ENCODE assay signal across 1 cellular context in the genomic region with DNA sequence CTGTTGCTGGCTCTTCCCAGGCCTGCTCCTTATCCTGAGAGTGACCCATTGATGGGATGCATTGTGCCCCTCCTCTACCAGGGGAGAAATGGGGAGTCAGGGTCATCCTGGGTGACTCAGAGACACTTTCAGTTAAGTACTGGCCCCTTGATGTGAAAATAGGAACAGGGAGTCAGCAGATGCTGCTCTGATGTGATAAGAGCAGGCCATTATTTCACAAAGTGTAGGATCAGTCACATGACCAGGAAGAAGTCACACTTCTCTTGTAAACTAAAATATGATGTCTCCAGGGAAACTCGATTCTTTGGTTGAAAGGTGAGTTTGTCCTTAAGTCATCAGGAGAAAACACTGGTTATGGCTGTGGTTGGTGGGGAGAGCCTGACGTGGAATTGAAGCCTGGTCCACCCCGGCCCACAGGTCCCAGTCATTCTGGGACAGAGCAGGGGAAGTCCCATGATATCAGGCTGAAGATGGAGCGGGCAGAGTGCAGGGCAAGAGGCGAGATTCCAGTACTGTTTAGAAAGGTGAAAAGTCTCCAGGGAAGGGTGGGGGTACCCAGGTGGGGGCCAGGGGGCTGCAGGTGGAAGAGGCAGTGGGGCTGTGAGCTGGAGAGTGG.
TF ChIP-seq lines count a peak whose summit lies in the region.

No MANE protein-coding gene starts in this region.

TF ChIP-seq in K562, 482 proteins besides CTCF, POLR2A, EP300 and RAD21 (continued from another document and continues in another):
- TF ChIP-seq, protein P1, sequence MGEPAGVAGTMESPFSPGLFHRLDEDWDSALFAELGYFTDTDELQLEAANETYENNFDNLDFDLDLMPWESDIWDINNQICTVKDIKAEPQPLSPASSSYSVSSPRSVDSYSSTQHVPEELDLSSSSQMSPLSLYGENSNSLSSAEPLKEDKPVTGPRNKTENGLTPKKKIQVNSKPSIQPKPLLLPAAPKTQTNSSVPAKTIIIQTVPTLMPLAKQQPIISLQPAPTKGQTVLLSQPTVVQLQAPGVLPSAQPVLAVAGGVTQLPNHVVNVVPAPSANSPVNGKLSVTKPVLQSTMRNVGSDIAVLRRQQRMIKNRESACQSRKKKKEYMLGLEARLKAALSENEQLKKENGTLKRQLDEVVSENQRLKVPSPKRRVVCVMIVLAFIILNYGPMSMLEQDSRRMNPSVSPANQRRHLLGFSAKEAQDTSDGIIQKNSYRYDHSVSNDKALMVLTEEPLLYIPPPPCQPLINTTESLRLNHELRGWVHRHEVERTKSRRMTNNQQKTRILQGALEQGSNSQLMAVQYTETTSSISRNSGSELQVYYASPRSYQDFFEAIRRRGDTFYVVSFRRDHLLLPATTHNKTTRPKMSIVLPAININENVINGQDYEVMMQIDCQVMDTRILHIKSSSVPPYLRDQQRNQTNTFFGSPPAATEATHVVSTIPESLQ (CRISPR knock-in tag; IDR thresholded peaks at IDR 0.05): no peak
- TF ChIP-seq, protein P2, sequence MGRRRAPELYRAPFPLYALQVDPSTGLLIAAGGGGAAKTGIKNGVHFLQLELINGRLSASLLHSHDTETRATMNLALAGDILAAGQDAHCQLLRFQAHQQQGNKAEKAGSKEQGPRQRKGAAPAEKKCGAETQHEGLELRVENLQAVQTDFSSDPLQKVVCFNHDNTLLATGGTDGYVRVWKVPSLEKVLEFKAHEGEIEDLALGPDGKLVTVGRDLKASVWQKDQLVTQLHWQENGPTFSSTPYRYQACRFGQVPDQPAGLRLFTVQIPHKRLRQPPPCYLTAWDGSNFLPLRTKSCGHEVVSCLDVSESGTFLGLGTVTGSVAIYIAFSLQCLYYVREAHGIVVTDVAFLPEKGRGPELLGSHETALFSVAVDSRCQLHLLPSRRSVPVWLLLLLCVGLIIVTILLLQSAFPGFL (CRISPR knock-in tag; IDR thresholded peaks at IDR 0.05): no peak
- no peak for TF ChIP-seq MTA2 (IDR thresholded peaks at IDR 0.05; ENCODE audit: low read depth)
- no peak for TF ChIP-seq ZNF347 (CRISPR knock-in tag; IDR thresholded peaks at IDR 0.05; ENCODE audit: low read depth)
- TF ChIP-seq HNRNPH1 (optimal IDR thresholded peaks at IDR 0.05; ENCODE audit: low read depth, low read length): no peak
- no peak for TF ChIP-seq KLF6 (CRISPR knock-in tag; IDR thresholded peaks at IDR 0.05; ENCODE audit: borderline replicate concordance)
- no peak for TF ChIP-seq BRCA1 (IDR thresholded peaks at IDR 0.05)
- no peak for TF ChIP-seq BRCA1 (CRISPR knock-in tag; IDR thresholded peaks at IDR 0.05)
- no peak for TF ChIP-seq ARHGAP35 (IDR thresholded peaks at IDR 0.05; ENCODE audit: partially characterized antibody)
- no peak for TF ChIP-seq NFE2 (IDR thresholded peaks at IDR 0.05; ENCODE audit: low read depth)
- TF ChIP-seq KAT7 (CRISPR knock-in tag; IDR thresholded peaks at IDR 0.05; ENCODE audit: borderline replicate concordance): no peak
- TF ChIP-seq FOXP1 (CRISPR knock-in tag; IDR thresholded peaks at IDR 0.05): no peak
- no peak for TF ChIP-seq ETV5 (CRISPR knock-in tag; IDR thresholded peaks at IDR 0.05; ENCODE audit: low read depth)
- TF ChIP-seq MECOM (CRISPR knock-in tag; IDR thresholded peaks at IDR 0.05): no peak
- no peak for TF ChIP-seq SRF (CRISPR knock-in tag; IDR thresholded peaks at IDR 0.05)
- TF ChIP-seq MCM2 (IDR thresholded peaks at IDR 0.05; ENCODE audit: low read depth): no peak
- TF ChIP-seq ZNF551 (CRISPR knock-in tag; IDR thresholded peaks at IDR 0.05): no peak
- TF ChIP-seq GTF2E2 (tag; IDR thresholded peaks at IDR 0.05): no peak
- no peak for TF ChIP-seq CHD2 (IDR thresholded peaks at IDR 0.05; ENCODE audit: low read depth, low read length)
- no peak for TF ChIP-seq NRF1 (conservative IDR thresholded peaks at IDR 0.05 in 1 of 2, IDR thresholded peaks at IDR 0.05 in 1 of 2)
- TF ChIP-seq EP400 (IDR thresholded peaks at IDR 0.05): no peak
- no peak for TF ChIP-seq KLF13 (tag; IDR thresholded peaks at IDR 0.05; ENCODE audit: borderline replicate concordance, low read depth)
- no peak for TF ChIP-seq NFIX (CRISPR knock-in tag; IDR thresholded peaks at IDR 0.05; ENCODE audit: low read depth)
- no peak for TF ChIP-seq ZNF354B (CRISPR knock-in tag; IDR thresholded peaks at IDR 0.05)
- no peak for TF ChIP-seq L3MBTL2 (IDR thresholded peaks at IDR 0.05)
- TF ChIP-seq, protein P3, sequence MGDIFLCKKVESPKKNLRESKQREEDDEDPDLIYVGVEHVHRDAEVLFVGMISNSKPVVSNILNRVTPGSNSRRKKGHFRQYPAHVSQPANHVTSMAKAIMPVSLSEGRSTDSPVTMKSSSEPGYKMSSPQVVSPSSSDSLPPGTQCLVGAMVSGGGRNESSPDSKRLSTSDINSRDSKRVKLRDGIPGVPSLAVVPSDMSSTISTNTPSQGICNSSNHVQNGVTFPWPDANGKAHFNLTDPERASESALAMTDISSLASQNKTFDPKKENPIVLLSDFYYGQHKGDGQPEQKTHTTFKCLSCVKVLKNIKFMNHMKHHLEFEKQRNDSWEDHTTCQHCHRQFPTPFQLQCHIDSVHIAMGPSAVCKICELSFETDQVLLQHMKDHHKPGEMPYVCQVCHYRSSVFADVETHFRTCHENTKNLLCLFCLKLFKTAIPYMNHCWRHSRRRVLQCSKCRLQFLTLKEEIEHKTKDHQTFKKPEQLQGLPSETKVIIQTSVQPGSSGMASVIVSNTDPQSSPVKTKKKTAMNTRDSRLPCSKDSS (IDR thresholded peaks at IDR 0.05; ENCODE audit: low read depth, partially characterized antibody): no peak
- TF ChIP-seq RCOR1 (IDR thresholded peaks at IDR 0.05; ENCODE audit: borderline replicate concordance in 1 of 2, low read depth in 2 of 2, low read length in 2 of 2): peak in 1 of 2 experiments; percentile 23; a peak in 1 of 4 replicates
- TF ChIP-seq PHTF2 (CRISPR knock-in tag; IDR thresholded peaks at IDR 0.05): no peak
- TF ChIP-seq ZNF644 (tag; IDR thresholded peaks at IDR 0.05; ENCODE audit: low read depth): no peak
- TF ChIP-seq JUND (IDR thresholded peaks at IDR 0.05; ENCODE audit: borderline replicate concordance, low read depth, low read length): peak; percentile 44; the same call in 1 of the 2 replicates
- no peak; the same call in 2 of the 3 replicates for TF ChIP-seq JUND (tag; IDR thresholded peaks at IDR 0.05; ENCODE audit: borderline replicate concordance, low read depth, low read length)
- TF ChIP-seq TOE1 (IDR thresholded peaks at IDR 0.05; ENCODE audit: borderline replicate concordance): peak; percentile 80; the same call in 1 of the 2 replicates
- no peak for TF ChIP-seq TOE1 (CRISPR knock-in tag; IDR thresholded peaks at IDR 0.05; ENCODE audit: borderline replicate concordance, low read depth)
- no peak for TF ChIP-seq SETDB1 (IDR thresholded peaks at IDR 0.05; ENCODE audit: low read length)
- TF ChIP-seq, protein P4, sequence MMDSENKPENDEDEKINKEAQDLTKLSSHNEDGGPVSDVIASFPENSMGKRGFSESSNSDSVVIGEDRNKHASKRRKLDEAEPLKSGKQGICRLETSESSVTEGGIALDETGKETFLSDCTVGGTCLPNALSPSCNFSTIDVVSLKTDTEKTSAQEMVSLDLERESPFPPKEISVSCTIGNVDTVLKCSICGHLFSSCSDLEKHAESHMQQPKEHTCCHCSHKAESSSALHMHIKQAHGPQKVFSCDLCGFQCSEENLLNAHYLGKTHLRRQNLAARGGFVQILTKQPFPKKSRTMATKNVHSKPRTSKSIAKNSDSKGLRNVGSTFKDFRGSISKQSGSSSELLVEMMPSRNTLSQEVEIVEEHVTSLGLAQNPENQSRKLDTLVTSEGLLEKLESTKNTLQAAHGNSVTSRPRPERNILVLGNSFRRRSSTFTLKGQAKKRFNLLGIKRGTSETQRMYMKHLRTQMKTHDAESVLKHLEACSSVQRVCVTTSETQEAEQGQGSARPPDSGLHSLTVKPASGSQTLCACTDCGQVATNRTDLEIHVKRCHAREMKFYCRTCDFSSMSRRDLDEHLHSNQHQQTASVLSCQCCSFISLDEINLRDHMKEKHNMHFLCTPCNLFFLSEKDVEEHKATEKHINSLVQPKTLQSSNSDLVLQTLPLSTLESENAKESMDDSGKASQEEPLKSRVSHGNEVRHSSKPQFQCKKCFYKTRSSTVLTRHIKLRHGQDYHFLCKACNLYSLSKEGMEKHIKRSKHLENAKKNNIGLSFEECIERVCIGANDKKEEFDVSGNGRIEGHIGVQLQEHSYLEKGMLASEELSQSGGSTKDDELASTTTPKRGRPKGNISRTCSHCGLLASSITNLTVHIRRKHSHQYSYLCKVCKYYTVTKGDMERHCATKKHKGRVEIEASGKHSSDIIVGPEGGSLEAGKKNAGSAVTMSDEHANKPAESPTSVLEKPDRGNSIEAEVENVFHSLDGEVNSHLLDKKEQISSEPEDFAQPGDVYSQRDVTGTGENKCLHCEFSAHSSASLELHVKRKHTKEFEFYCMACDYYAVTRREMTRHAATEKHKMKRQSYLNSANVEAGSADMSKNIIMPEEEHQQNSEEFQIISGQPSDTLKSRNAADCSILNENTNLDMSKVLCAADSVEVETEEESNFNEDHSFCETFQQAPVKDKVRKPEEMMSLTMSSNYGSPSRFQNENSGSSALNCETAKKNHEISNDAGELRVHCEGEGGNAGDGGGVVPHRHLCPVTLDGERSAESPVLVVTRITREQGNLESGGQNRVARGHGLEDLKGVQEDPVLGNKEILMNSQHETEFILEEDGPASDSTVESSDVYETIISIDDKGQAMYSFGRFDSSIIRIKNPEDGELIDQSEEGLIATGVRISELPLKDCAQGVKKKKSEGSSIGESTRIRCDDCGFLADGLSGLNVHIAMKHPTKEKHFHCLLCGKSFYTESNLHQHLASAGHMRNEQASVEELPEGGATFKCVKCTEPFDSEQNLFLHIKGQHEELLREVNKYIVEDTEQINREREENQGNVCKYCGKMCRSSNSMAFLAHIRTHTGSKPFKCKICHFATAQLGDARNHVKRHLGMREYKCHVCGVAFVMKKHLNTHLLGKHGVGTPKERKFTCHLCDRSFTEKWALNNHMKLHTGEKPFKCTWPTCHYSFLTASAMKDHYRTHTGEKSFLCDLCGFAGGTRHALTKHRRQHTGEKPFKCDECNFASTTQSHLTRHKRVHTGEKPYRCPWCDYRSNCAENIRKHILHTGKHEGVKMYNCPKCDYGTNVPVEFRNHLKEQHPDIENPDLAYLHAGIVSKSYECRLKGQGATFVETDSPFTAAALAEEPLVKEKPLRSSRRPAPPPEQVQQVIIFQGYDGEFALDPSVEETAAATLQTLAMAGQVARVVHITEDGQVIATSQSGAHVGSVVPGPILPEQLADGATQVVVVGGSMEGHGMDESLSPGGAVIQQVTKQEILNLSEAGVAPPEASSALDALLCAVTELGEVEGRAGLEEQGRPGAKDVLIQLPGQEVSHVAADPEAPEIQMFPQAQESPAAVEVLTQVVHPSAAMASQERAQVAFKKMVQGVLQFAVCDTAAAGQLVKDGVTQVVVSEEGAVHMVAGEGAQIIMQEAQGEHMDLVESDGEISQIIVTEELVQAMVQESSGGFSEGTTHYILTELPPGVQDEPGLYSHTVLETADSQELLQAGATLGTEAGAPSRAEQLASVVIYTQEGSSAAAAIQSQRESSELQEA (IDR thresholded peaks at IDR 0.05; ENCODE audit: low read depth): no peak
- TF ChIP-seq, protein P5, sequence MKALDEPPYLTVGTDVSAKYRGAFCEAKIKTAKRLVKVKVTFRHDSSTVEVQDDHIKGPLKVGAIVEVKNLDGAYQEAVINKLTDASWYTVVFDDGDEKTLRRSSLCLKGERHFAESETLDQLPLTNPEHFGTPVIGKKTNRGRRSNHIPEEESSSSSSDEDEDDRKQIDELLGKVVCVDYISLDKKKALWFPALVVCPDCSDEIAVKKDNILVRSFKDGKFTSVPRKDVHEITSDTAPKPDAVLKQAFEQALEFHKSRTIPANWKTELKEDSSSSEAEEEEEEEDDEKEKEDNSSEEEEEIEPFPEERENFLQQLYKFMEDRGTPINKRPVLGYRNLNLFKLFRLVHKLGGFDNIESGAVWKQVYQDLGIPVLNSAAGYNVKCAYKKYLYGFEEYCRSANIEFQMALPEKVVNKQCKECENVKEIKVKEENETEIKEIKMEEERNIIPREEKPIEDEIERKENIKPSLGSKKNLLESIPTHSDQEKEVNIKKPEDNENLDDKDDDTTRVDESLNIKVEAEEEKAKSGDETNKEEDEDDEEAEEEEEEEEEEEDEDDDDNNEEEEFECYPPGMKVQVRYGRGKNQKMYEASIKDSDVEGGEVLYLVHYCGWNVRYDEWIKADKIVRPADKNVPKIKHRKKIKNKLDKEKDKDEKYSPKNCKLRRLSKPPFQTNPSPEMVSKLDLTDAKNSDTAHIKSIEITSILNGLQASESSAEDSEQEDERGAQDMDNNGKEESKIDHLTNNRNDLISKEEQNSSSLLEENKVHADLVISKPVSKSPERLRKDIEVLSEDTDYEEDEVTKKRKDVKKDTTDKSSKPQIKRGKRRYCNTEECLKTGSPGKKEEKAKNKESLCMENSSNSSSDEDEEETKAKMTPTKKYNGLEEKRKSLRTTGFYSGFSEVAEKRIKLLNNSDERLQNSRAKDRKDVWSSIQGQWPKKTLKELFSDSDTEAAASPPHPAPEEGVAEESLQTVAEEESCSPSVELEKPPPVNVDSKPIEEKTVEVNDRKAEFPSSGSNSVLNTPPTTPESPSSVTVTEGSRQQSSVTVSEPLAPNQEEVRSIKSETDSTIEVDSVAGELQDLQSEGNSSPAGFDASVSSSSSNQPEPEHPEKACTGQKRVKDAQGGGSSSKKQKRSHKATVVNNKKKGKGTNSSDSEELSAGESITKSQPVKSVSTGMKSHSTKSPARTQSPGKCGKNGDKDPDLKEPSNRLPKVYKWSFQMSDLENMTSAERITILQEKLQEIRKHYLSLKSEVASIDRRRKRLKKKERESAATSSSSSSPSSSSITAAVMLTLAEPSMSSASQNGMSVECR (CRISPR knock-in tag; IDR thresholded peaks at IDR 0.05): no peak
- TF ChIP-seq, protein P6, sequence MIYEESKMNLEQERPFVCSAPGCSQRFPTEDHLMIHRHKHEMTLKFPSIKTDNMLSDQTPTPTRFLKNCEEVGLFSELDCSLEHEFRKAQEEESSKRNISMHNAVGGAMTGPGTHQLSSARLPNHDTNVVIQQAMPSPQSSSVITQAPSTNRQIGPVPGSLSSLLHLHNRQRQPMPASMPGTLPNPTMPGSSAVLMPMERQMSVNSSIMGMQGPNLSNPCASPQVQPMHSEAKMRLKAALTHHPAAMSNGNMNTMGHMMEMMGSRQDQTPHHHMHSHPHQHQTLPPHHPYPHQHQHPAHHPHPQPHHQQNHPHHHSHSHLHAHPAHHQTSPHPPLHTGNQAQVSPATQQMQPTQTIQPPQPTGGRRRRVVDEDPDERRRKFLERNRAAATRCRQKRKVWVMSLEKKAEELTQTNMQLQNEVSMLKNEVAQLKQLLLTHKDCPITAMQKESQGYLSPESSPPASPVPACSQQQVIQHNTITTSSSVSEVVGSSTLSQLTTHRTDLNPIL (CRISPR knock-in tag; IDR thresholded peaks at IDR 0.05): no peak
